Comparison of ENCODE assay signal across 20 cellular contexts in the genomic region with DNA sequence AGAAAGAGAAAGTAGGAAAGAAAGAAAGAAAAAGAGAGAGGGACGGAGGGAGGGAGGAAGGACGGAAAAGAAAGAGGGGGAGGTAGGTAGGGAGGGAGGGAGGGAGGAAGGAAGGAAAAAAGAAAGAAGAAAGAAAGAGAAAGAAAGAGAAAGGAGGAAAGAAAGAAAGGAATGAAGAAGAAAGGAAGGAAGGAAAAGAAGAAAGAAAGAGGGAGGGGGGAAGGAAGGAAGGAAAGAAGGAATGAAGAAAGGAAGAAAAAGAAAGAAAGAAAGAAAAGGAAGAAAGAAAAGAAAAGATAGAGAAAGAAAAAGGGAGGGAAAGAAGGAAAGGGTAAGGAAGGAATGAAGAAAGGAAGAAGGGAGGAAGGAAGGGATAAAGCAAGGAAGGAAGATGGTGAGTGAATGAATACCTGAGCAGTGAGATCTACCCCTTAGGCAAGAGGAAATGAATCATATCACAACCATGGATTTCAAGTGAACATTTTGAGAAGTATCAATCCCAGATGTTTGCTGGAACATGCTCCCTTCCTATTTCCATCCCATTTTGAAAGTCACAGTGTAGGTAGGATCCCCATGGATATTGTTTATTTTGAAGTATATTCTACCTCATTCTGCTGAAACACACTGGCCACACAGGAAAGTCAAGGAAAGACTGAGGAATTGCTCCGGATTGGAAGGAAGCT.
A peak's percentile ranks its signal among the peaks of the same experiment; 100 is the strongest.
DNase-seq lines count a peak whose midpoint lies in the region; ATAC-seq and TF ChIP-seq lines count a peak whose summit lies in the region.
"Had no signal": no experiment of that assay in that cellular context is flagged by ENCODE, and none has a peak within 500 bp of the region (broad histone marks: within the 10 kb centered on the region; RNA-seq: fewer than 3 reads in every experiment).

No MANE protein-coding gene starts in this region.

- H3K36me3 Mint-ChIP-seq in mesothelial cell of epicardium, result peaks cover 2% of the 10 kb centered on the region
- H3K36me3 Mint-ChIP-seq in T-helper 2 cell treated with Interferon-gamma antibody and Interleukin-4, amounts not matched to agents 5 μg/mL and 100 μg/mL, for 36 hours (ENCODE audit: low read depth), result no peaks in the 10 kb centered on the region
- no peaks in the 10 kb centered on the region for H3K36me3 Mint-ChIP-seq in stimulated activated memory B cell treated with anti-CD40 and anti-IgM and Interleukin-4, amounts not matched to agents 10 μg/mL and 1 μg/mL and 100 μg/mL, for 72 hours
- no peaks in the 10 kb centered on the region for H3K36me3 Mint-ChIP-seq in activated CD8-positive, alpha-beta memory T cell treated with anti-CD3 and anti-CD28 coated beads, Interleukin-2, amount 10 ng/mL, durations not matched to agents 7 days and 5 days

- H3K27ac Mint-ChIP-seq in mesothelial cell of epicardium, result peak overlapping the region; percentile 87
- H3K27ac Mint-ChIP-seq in T-helper 2 cell treated with Interferon-gamma antibody and Interleukin-4, amounts not matched to agents 5 μg/mL and 100 μg/mL, for 36 hours, result no peak overlapping the region
- H3K27ac Mint-ChIP-seq in stimulated activated memory B cell treated with anti-CD40 and anti-IgM and Interleukin-4, amounts not matched to agents 10 μg/mL and 1 μg/mL and 100 μg/mL, for 72 hours, result no peak overlapping the region
- no peak overlapping the region for H3K27ac Mint-ChIP-seq in activated CD8-positive, alpha-beta memory T cell treated with anti-CD3 and anti-CD28 coated beads, Interleukin-2, amount 10 ng/mL, durations not matched to agents 7 days and 5 days
- H3K27ac Mint-ChIP-seq: activated B cell treated with CpG ODN at 0.5 μM for 24 hours had no signal

- ATAC-seq in stimulated activated memory B cell treated with anti-CD40 and anti-IgM and Interleukin-4, amounts not matched to agents 10 μg/mL and 1 μg/mL and 100 μg/mL, for 72 hours, result no peak
- ATAC-seq in activated CD8-positive, alpha-beta memory T cell treated with anti-CD3 and anti-CD28 coated beads, Interleukin-2, amount 10 ng/mL, durations not matched to agents 7 days and 5 days, result no peak
- ATAC-seq: left lung had no signal

- peaks cover 63% of the 10 kb centered on the region for H3K4me1 Mint-ChIP-seq in mesothelial cell of epicardium
- H3K4me1 Mint-ChIP-seq in T-helper 2 cell treated with Interferon-gamma antibody and Interleukin-4, amounts not matched to agents 5 μg/mL and 100 μg/mL, for 36 hours (ENCODE audit: low read depth), result no peaks in the 10 kb centered on the region
- H3K4me1 Mint-ChIP-seq in stimulated activated memory B cell treated with anti-CD40 and anti-IgM and Interleukin-4, amounts not matched to agents 10 μg/mL and 1 μg/mL and 100 μg/mL, for 72 hours, result peaks cover 10% of the 10 kb centered on the region
- no peaks in the 10 kb centered on the region for H3K4me1 Mint-ChIP-seq in activated CD8-positive, alpha-beta memory T cell treated with anti-CD3 and anti-CD28 coated beads, Interleukin-2, amount 10 ng/mL, durations not matched to agents 7 days and 5 days

- peak; percentile 82 for DNase-seq in ELR (ENCODE audit: low read depth)
- DNase-seq in RKO (ENCODE audit: low spot score), result peak; percentile 3
- DNase-seq in choroid plexus epithelial cell (ENCODE audit: low read depth), result peak; percentile 67
- no peak for DNase-seq in mesothelial cell of epicardium (ENCODE audit: low spot score in 2 of 2, unreplicated experiment in 2 of 2)
- DNase-seq in T-helper 2 cell treated with Interferon-gamma antibody and Interleukin-4, amounts not matched to agents 5 μg/mL and 100 μg/mL, for 36 hours (ENCODE audit: low spot score), result no peak
- DNase-seq in DMS 273 treated with DMSO at 0.1 percent for 48 hours (lab: John Stamatoyannopoulos, UW), result no peak
- DNase-seq in activated CD8-positive, alpha-beta memory T cell treated with anti-CD3 and anti-CD28 coated beads, Interleukin-2, amount 10 ng/mL, durations not matched to agents 7 days and 5 days, result no peak
- DNase-seq: activated B cell treated with CpG ODN at 0.5 μM for 24 hours; activated effector memory CD4-positive, alpha-beta T cell treated with anti-CD3 and anti-CD28 coated beads, Interleukin-2, amount 50 U/mL, for 16 hours; anterior cingulate cortex; BE2C; cortex of kidney; left lung; NCI-H1048; NCI-H69; Peyer's patch; sigmoid colon; stimulated activated CD4-positive, alpha-beta T cell treated with anti-CD3 and anti-CD28 coated beads, Interleukin-4, amount 100 ng/mL, for 1 hour; SW 1271 had no signal

- H3K4me3 ChIP-seq in choroid plexus epithelial cell (ENCODE audit: low read depth, low read length), result no peak overlapping the region
- H3K4me3 ChIP-seq: left lung, Peyer's patch, sigmoid colon had no signal

- TF ChIP-seq CTCF in choroid plexus epithelial cell (conservative IDR thresholded peaks at IDR 0.05; ENCODE audit: low read depth, low read length), result no peak
- TF ChIP-seq CTCF in mesothelial cell of epicardium (IDR thresholded peaks at IDR 0.05; ENCODE audit: unreplicated experiment), result no peak

- H3K27me3 Mint-ChIP-seq in mesothelial cell of epicardium (ENCODE audit: low read depth), result no peaks in the 10 kb centered on the region
- no peaks in the 10 kb centered on the region for H3K27me3 Mint-ChIP-seq in T-helper 2 cell treated with Interferon-gamma antibody and Interleukin-4, amounts not matched to agents 5 μg/mL and 100 μg/mL, for 36 hours (ENCODE audit: low read depth)
- no peaks in the 10 kb centered on the region for H3K27me3 Mint-ChIP-seq in stimulated activated memory B cell treated with anti-CD40 and anti-IgM and Interleukin-4, amounts not matched to agents 10 μg/mL and 1 μg/mL and 100 μg/mL, for 72 hours
- H3K27me3 Mint-ChIP-seq in activated CD8-positive, alpha-beta memory T cell treated with anti-CD3 and anti-CD28 coated beads, Interleukin-2, amount 10 ng/mL, durations not matched to agents 7 days and 5 days, result no peaks in the 10 kb centered on the region
- H3K27me3 Mint-ChIP-seq: activated B cell treated with CpG ODN at 0.5 μM for 24 hours had no signal

- peaks cover 10% of the 10 kb centered on the region for H3K9me3 Mint-ChIP-seq in mesothelial cell of epicardium
- H3K9me3 Mint-ChIP-seq in T-helper 2 cell treated with Interferon-gamma antibody and Interleukin-4, amounts not matched to agents 5 μg/mL and 100 μg/mL, for 36 hours, result peaks cover 9% of the 10 kb centered on the region
- peaks cover 15% of the 10 kb centered on the region for H3K9me3 Mint-ChIP-seq in stimulated activated memory B cell treated with anti-CD40 and anti-IgM and Interleukin-4, amounts not matched to agents 10 μg/mL and 1 μg/mL and 100 μg/mL, for 72 hours
- H3K9me3 Mint-ChIP-seq in activated CD8-positive, alpha-beta memory T cell treated with anti-CD3 and anti-CD28 coated beads, Interleukin-2, amount 10 ng/mL, durations not matched to agents 7 days and 5 days (ENCODE audit: low read depth), result peaks cover 4% of the 10 kb centered on the region

- CTCF ChIA-PET in activated CD8-positive, alpha-beta memory T cell treated with anti-CD3 and anti-CD28 coated beads, Interleukin-2, amount 10 ng/mL, durations not matched to agents 7 days and 5 days (lab: Charles Lee), result no interaction called here

- no peak overlapping the region for H3K4me3 Mint-ChIP-seq in mesothelial cell of epicardium
- no peak overlapping the region for H3K4me3 Mint-ChIP-seq in T-helper 2 cell treated with Interferon-gamma antibody and Interleukin-4, amounts not matched to agents 5 μg/mL and 100 μg/mL, for 36 hours
- H3K4me3 Mint-ChIP-seq in stimulated activated memory B cell treated with anti-CD40 and anti-IgM and Interleukin-4, amounts not matched to agents 10 μg/mL and 1 μg/mL and 100 μg/mL, for 72 hours, result no peak overlapping the region
- H3K4me3 Mint-ChIP-seq in activated CD8-positive, alpha-beta memory T cell treated with anti-CD3 and anti-CD28 coated beads, Interleukin-2, amount 10 ng/mL, durations not matched to agents 7 days and 5 days, result no peak overlapping the region
- H3K4me3 Mint-ChIP-seq: activated B cell treated with CpG ODN at 0.5 μM for 24 hours had no signal

Comparison
In these comparisons a context has a peak if more than half of its experiments do, and no peak if none do; other contexts are left out.
1. DNase-seq: peak in ELR (single experiment), RKO (single experiment) and choroid plexus epithelial cell (single experiment); none in mesothelial cell of epicardium (0 of 2), T-helper 2 cell treated with Interferon-gamma antibody and Interleukin-4, amounts not matched to agents 5 μg/mL and 100 μg/mL, for 36 hours (single experiment), DMS 273 treated with DMSO at 0.1 percent for 48 hours (single experiment) and activated CD8-positive, alpha-beta memory T cell treated with anti-CD3 and anti-CD28 coated beads, Interleukin-2, amount 10 ng/mL, durations not matched to agents 7 days and 5 days (single experiment).